8 cellular contexts compared by ENCODE assay signal in the genomic region with DNA sequence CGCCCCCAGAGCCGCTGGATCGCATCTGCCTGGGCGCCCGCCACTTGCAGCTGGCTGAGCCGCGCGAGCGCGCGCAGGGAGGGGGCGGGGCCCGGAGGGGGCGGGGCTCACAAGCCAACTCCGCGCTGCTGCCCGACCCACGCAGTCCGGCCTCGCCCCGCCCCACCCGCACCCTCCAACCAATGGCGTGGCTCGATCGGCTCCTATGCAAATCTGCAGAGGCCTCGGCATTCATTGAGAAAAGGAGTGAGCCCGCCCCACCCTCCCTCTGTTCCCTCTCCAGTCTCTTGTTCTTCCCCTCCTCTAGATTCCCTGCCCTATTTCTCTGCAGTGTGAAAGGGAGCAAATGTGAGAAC. TPM values are rescaled to one million over a fixed set of nuclear protein-coding genes. Genes with fewer than 3 reads are reported as not detected.
DNase-seq lines count a peak whose midpoint lies in the region; ATAC-seq and TF ChIP-seq lines count a peak whose summit lies in the region.

Gene ALK (minus strand): TSS at position 27 of the 356 bp plus-strand sequence. CDS start 927 bp downstream, outside the sequence.

- H3K4me3 ChIP-seq in thyroid gland (replicated peaks in 1 of 3) = peak within 1 kb of the TSS in 1 of 3 donors; percentile 18

- TF ChIP-seq CTCF in omental fat pad (IDR thresholded peaks at IDR 0.05) (no peak), thyroid gland (IDR thresholded peaks at IDR 0.05) (no peak)

- 0 to 3% methylated on average over 1 to 6 of the region's 27 CpGs for WGBS in thyroid gland, 2 donors

- no peaks in the 10 kb centered on the region for H3K9me3 ChIP-seq in thyroid gland

- ATAC-seq in omental fat pad (ENCODE audit: low FRiP score) = peak; percentile 87

- peaks cover 16 to 25% of the 10 kb centered on the region in 2 donors for H3K4me1 ChIP-seq in thyroid gland

- DNase-seq in D341Med (ENCODE audit: low spot score) (peak; percentile 97), KG1 (lab: John Stamatoyannopoulos, UW) (peak; percentile 36), SHP77 (lab: John Stamatoyannopoulos, UW) (peak; percentile 87 to 91), glomerular visceral epithelial cell (ENCODE audit: extremely low spot score) (peak; percentile 66), omental fat pad (ENCODE audit: low spot score) (peak; percentile 53), thyroid gland (peak; percentile 93 to 95), NAMALWA (ENCODE audit: low spot score) (no peak)
- peak; percentile 58 for DNase-seq in activated naive CD4-positive, alpha-beta T cell treated with anti-CD3 and anti-CD28 coated beads, Interleukin-2, amount 50 U/mL, for 16 hours

- no peaks in the 10 kb centered on the region for H3K27me3 ChIP-seq in thyroid gland

- no peak within 1 kb of the TSS for H3K27ac ChIP-seq in thyroid gland

- intact Hi-C loops in thyroid gland (cut with DNase I) = no loop called here

- no peaks in the 10 kb centered on the region for H3K36me3 ChIP-seq in thyroid gland

- no peak for TF ChIP-seq POLR2A in thyroid gland (IDR thresholded peaks at IDR 0.05)

RNA-seq across cellular contexts. Expression of gene ALK, which starts in this region (rescaled TPM):
- total RNA-seq in omental fat pad (1 to 10 TPM in 1 of 4 donors, under 1 TPM in 2, not detected in 1; 0.12 to 2.2 (median 0.44) TPM), thyroid gland (under 1 TPM; 0.08 to 0.40 (median 0.28) TPM)

Comparison
In these comparisons a context has a peak if more than half of its experiments do, and no peak if none do; other contexts are left out.
1. Peak in DNase-seq in thyroid gland; RNA of the gene not detected or under 1 TPM.